In the genomic region with DNA sequence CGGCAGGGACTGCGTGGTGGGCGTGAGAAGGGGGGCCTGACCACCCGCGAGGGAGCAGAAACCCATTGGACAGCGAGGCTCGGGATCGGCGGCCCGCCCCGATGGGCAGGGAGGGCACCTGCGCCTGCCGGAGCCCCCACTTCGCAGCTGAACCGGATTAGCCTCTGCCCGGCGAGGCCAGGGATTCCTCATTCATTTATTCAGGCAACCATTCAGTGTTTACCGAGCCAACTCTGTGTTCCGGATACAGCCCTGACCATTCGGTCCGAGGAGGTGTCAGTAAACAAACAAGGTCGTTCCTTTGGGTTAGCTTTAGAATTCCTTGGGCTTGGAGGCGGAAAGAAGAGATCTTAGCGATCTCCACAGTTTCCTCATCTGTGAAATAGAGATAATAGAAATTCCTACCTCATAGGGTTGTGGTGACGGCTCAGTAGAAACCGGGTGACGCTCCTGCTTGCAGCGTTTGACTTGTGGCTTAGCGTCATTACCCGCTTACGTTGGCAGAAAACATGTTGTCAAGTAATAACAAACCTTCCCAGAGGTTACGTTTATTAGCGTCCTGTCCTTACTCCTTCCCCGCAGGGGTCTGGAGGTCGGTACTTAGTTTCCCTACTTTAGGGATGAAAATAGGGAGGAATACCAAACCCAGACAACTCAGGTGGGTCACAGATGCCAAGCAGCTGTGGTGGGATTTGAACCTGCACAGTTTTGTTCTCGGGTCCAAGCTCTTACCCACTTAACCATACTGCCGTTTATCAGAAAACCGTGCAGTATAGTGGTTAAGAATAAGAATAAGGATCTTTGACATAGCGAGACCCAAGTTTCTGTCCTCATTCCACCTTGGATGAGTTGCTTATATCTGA, we compare ENCODE assay signal across 1 cellular context.
A peak's percentile ranks its signal among the peaks of the same experiment; 100 is the strongest.
TF ChIP-seq lines count a peak whose summit lies in the region.

No MANE protein-coding gene starts in this region.

TF ChIP-seq in K562, 482 proteins besides CTCF, POLR2A, EP300 and RAD21 (continued from another document and continues in another):
- TF ChIP-seq, protein P1, sequence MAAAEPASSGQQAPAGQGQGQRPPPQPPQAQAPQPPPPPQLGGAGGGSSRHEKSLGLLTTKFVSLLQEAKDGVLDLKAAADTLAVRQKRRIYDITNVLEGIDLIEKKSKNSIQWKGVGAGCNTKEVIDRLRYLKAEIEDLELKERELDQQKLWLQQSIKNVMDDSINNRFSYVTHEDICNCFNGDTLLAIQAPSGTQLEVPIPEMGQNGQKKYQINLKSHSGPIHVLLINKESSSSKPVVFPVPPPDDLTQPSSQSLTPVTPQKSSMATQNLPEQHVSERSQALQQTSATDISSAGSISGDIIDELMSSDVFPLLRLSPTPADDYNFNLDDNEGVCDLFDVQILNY (CRISPR knock-in tag; IDR thresholded peaks at IDR 0.05) = no peak; the same call in 1 of the 2 replicates
- TF ChIP-seq, protein P2, sequence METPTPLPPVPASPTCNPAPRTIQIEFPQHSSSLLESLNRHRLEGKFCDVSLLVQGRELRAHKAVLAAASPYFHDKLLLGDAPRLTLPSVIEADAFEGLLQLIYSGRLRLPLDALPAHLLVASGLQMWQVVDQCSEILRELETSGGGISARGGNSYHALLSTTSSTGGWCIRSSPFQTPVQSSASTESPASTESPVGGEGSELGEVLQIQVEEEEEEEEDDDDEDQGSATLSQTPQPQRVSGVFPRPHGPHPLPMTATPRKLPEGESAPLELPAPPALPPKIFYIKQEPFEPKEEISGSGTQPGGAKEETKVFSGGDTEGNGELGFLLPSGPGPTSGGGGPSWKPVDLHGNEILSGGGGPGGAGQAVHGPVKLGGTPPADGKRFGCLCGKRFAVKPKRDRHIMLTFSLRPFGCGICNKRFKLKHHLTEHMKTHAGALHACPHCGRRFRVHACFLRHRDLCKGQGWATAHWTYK (CRISPR knock-in tag; IDR thresholded peaks at IDR 0.05) = 0 out of 2 replicates have a peak, but pooled peaks have one; percentile 69
- TF ChIP-seq, protein P3, sequence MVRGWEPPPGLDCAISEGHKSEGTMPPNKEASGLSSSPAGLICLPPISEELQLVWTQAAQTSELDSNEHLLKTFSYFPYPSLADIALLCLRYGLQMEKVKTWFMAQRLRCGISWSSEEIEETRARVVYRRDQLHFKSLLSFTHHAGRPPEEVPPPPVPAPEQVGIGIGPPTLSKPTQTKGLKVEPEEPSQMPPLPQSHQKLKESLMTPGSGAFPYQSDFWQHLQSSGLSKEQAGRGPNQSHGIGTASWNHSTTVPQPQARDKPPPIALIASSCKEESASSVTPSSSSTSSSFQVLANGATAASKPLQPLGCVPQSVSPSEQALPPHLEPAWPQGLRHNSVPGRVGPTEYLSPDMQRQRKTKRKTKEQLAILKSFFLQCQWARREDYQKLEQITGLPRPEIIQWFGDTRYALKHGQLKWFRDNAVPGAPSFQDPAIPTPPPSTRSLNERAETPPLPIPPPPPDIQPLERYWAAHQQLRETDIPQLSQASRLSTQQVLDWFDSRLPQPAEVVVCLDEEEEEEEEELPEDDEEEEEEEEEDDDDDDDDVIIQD (CRISPR knock-in tag; IDR thresholded peaks at IDR 0.05) = no peak
- TF ChIP-seq PRPF4 (IDR thresholded peaks at IDR 0.05; ENCODE audit: insufficient read depth, low read depth, low read length, poor library complexity, severe bottlenecking) (no peak), EWSR1 (IDR thresholded peaks at IDR 0.05; ENCODE audit: borderline replicate concordance, low read depth, partially characterized antibody) (no peak), ARID2 (IDR thresholded peaks at IDR 0.05) (no peak), ARHGAP35 (IDR thresholded peaks at IDR 0.05; ENCODE audit: partially characterized antibody) (no peak), ZC3H8 (IDR thresholded peaks at IDR 0.05) (no peak), YY1 (IDR thresholded peaks at IDR 0.05; ENCODE audit: borderline replicate concordance in 1 of 3, control insufficient read depth in 1 of 3, extremely low read depth in 1 of 3, insufficient read depth in 3 of 3, insufficient read length in 1 of 3, insufficient replicate concordance in 2 of 3, low read depth in 1 of 3, low read length in 2 of 3) (peak in 2 of 3 experiments; percentile 4 to 23), IRF2 (CRISPR knock-in tag; IDR thresholded peaks at IDR 0.05) (no peak), ZNF696 (CRISPR knock-in tag; conservative IDR thresholded peaks at IDR 0.05) (no peak), NCOA1 (IDR thresholded peaks at IDR 0.05; ENCODE audit: low read depth) (peak; percentile 94), DMBX1 (CRISPR knock-in tag; IDR thresholded peaks at IDR 0.05; ENCODE audit: borderline replicate concordance) (no peak), RBM25 (IDR thresholded peaks at IDR 0.05; ENCODE audit: low read depth, low read length, severe bottlenecking) (no peak), ZNF212 (CRISPR knock-in tag; IDR thresholded peaks at IDR 0.05) (no peak), SIX5 (IDR thresholded peaks at IDR 0.05; ENCODE audit: borderline replicate concordance in 1 of 2, insufficient read depth in 1 of 2, low read depth in 1 of 2, low read length in 2 of 2) (no peak), TCF3 (CRISPR knock-in tag; IDR thresholded peaks at IDR 0.05) (peak; percentile 40), KLF13 (tag; IDR thresholded peaks at IDR 0.05; ENCODE audit: borderline replicate concordance, low read depth) (peak; percentile 67; the same call in 1 of the 2 replicates), MAZ (CRISPR knock-in tag; conservative IDR thresholded peaks at IDR 0.05 in 1 of 2, IDR thresholded peaks at IDR 0.05 in 1 of 2) (no peak), TRIM28 (IDR thresholded peaks at IDR 0.05) (peak; percentile 43; the same call in 1 of the 2 replicates), RHOXF2B (CRISPR knock-in tag; conservative IDR thresholded peaks at IDR 0.05) (no peak), FOXP1 (CRISPR knock-in tag; IDR thresholded peaks at IDR 0.05) (no peak), ZNF445 (CRISPR knock-in tag; IDR thresholded peaks at IDR 0.05; ENCODE audit: low read depth) (no peak), LCOR (CRISPR knock-in tag; IDR thresholded peaks at IDR 0.05) (0 out of 2 replicates have a peak, but pooled peaks have one; percentile 63), NCOA2 (IDR thresholded peaks at IDR 0.05; ENCODE audit: partially characterized antibody in 2 of 2) (no peak), CEBPG (CRISPR knock-in tag; IDR thresholded peaks at IDR 0.05) (no peak; the same call in 1 of the 2 replicates), CEBPG (tag; conservative IDR thresholded peaks at IDR 0.05 in 1 of 2, IDR thresholded peaks at IDR 0.05 in 1 of 2) (no peak), BRD9 (IDR thresholded peaks at IDR 0.05; ENCODE audit: low read depth, partially characterized antibody) (peak; percentile 69), ZBTB7A (IDR thresholded peaks at IDR 0.05; ENCODE audit: borderline replicate concordance, control insufficient read depth, low read depth, low read length) (peak; percentile 37; the same call in 1 of the 2 replicates), SRSF9 (IDR thresholded peaks at IDR 0.05; ENCODE audit: borderline replicate concordance, low read depth, low read length) (no peak), RFX7 (CRISPR knock-in tag; IDR thresholded peaks at IDR 0.05) (no peak)
- TF ChIP-seq, protein P4, sequence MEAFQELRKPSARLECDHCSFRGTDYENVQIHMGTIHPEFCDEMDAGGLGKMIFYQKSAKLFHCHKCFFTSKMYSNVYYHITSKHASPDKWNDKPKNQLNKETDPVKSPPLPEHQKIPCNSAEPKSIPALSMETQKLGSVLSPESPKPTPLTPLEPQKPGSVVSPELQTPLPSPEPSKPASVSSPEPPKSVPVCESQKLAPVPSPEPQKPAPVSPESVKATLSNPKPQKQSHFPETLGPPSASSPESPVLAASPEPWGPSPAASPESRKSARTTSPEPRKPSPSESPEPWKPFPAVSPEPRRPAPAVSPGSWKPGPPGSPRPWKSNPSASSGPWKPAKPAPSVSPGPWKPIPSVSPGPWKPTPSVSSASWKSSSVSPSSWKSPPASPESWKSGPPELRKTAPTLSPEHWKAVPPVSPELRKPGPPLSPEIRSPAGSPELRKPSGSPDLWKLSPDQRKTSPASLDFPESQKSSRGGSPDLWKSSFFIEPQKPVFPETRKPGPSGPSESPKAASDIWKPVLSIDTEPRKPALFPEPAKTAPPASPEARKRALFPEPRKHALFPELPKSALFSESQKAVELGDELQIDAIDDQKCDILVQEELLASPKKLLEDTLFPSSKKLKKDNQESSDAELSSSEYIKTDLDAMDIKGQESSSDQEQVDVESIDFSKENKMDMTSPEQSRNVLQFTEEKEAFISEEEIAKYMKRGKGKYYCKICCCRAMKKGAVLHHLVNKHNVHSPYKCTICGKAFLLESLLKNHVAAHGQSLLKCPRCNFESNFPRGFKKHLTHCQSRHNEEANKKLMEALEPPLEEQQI (IDR thresholded peaks at IDR 0.05) = 0 out of 2 replicates have a peak, but pooled peaks have one; percentile 36
- TF ChIP-seq, protein P5, sequence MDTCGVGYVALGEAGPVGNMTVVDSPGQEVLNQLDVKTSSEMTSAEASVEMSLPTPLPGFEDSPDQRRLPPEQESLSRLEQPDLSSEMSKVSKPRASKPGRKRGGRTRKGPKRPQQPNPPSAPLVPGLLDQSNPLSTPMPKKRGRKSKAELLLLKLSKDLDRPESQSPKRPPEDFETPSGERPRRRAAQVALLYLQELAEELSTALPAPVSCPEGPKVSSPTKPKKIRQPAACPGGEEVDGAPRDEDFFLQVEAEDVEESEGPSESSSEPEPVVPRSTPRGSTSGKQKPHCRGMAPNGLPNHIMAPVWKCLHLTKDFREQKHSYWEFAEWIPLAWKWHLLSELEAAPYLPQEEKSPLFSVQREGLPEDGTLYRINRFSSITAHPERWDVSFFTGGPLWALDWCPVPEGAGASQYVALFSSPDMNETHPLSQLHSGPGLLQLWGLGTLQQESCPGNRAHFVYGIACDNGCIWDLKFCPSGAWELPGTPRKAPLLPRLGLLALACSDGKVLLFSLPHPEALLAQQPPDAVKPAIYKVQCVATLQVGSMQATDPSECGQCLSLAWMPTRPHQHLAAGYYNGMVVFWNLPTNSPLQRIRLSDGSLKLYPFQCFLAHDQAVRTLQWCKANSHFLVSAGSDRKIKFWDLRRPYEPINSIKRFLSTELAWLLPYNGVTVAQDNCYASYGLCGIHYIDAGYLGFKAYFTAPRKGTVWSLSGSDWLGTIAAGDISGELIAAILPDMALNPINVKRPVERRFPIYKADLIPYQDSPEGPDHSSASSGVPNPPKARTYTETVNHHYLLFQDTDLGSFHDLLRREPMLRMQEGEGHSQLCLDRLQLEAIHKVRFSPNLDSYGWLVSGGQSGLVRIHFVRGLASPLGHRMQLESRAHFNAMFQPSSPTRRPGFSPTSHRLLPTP (IDR thresholded peaks at IDR 0.05; ENCODE audit: borderline replicate concordance, extremely low read depth, insufficient read length) = peak; percentile 95
- TF ChIP-seq, protein P6, sequence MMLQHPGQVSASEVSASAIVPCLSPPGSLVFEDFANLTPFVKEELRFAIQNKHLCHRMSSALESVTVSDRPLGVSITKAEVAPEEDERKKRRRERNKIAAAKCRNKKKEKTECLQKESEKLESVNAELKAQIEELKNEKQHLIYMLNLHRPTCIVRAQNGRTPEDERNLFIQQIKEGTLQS (IDR thresholded peaks at IDR 0.05) = no peak
- TF ChIP-seq, protein P6 (CRISPR knock-in tag; conservative IDR thresholded peaks at IDR 0.05) = no peak
- TF ChIP-seq, protein P7, sequence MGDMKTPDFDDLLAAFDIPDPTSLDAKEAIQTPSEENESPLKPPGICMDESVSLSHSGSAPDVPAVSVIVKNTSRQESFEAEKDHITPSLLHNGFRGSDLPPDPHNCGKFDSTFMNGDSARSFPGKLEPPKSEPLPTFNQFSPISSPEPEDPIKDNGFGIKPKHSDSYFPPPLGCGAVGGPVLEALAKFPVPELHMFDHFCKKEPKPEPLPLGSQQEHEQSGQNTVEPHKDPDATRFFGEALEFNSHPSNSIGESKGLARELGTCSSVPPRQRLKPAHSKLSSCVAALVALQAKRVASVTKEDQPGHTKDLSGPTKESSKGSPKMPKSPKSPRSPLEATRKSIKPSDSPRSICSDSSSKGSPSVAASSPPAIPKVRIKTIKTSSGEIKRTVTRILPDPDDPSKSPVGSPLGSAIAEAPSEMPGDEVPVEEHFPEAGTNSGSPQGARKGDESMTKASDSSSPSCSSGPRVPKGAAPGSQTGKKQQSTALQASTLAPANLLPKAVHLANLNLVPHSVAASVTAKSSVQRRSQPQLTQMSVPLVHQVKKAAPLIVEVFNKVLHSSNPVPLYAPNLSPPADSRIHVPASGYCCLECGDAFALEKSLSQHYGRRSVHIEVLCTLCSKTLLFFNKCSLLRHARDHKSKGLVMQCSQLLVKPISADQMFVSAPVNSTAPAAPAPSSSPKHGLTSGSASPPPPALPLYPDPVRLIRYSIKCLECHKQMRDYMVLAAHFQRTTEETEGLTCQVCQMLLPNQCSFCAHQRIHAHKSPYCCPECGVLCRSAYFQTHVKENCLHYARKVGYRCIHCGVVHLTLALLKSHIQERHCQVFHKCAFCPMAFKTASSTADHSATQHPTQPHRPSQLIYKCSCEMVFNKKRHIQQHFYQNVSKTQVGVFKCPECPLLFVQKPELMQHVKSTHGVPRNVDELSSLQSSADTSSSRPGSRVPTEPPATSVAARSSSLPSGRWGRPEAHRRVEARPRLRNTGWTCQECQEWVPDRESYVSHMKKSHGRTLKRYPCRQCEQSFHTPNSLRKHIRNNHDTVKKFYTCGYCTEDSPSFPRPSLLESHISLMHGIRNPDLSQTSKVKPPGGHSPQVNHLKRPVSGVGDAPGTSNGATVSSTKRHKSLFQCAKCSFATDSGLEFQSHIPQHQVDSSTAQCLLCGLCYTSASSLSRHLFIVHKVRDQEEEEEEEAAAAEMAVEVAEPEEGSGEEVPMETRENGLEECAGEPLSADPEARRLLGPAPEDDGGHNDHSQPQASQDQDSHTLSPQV (IDR thresholded peaks at IDR 0.05) = peak; percentile 78; the same call in 1 of the 2 replicates
- TF ChIP-seq, protein P8, sequence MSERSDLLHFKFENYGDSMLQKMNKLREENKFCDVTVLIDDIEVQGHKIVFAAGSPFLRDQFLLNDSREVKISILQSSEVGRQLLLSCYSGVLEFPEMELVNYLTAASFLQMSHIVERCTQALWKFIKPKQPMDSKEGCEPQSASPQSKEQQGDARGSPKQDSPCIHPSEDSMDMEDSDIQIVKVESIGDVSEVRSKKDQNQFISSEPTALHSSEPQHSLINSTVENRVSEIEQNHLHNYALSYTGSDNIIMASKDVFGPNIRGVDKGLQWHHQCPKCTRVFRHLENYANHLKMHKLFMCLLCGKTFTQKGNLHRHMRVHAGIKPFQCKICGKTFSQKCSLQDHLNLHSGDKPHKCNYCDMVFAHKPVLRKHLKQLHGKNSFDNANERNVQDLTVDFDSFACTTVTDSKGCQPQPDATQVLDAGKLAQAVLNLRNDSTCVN (CRISPR knock-in tag; IDR thresholded peaks at IDR 0.05) = no peak
- TF ChIP-seq, protein P9, sequence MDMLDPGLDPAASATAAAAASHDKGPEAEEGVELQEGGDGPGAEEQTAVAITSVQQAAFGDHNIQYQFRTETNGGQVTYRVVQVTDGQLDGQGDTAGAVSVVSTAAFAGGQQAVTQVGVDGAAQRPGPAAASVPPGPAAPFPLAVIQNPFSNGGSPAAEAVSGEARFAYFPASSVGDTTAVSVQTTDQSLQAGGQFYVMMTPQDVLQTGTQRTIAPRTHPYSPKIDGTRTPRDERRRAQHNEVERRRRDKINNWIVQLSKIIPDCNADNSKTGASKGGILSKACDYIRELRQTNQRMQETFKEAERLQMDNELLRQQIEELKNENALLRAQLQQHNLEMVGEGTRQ (CRISPR knock-in tag; IDR thresholded peaks at IDR 0.05) = no peak
